Comparison of ENCODE assay signal across 21 cellular contexts in genomic region chrX:69063486-69063885, GRCh38.
"Had no signal": no experiment of that assay in that cellular context is flagged by ENCODE, and none has a peak within 500 bp of the region (broad histone marks: within the 10 kb centered on the region; RNA-seq: fewer than 3 reads in every experiment).

No MANE protein-coding gene starts in this region.

- H3K27ac Mint-ChIP-seq: mesothelial cell of epicardium; naive B cell; natural killer cell treated with Interleukin-12 subunit alpha and Interleukin-12 subunit beta and Interleukin-15 and Interleukin-18, amount 100 ng/mL, for 72 hours; stimulated activated effector memory CD8-positive, alpha-beta T cell treated with anti-CD3 and anti-CD28 coated beads, Interleukin-12 subunit alpha, Interleukin-12 subunit beta, amount 100 ng/mL, for 72 hours had no signal

- H3K36me3 Mint-ChIP-seq: mesothelial cell of epicardium; naive B cell; natural killer cell treated with Interleukin-12 subunit alpha and Interleukin-12 subunit beta and Interleukin-15 and Interleukin-18, amount 100 ng/mL, for 72 hours; stimulated activated effector memory CD8-positive, alpha-beta T cell treated with anti-CD3 and anti-CD28 coated beads, Interleukin-12 subunit alpha, Interleukin-12 subunit beta, amount 100 ng/mL, for 72 hours had no signal

- H3K4me1 Mint-ChIP-seq: naive B cell; stimulated activated effector memory CD8-positive, alpha-beta T cell treated with anti-CD3 and anti-CD28 coated beads, Interleukin-12 subunit alpha, Interleukin-12 subunit beta, amount 100 ng/mL, for 72 hours had no signal

- H3K9me3 Mint-ChIP-seq: natural killer cell treated with Interleukin-12 subunit alpha and Interleukin-12 subunit beta and Interleukin-15 and Interleukin-18, amount 100 ng/mL, for 72 hours; neural crest cell; stimulated activated effector memory CD8-positive, alpha-beta T cell treated with anti-CD3 and anti-CD28 coated beads, Interleukin-12 subunit alpha, Interleukin-12 subunit beta, amount 100 ng/mL, for 72 hours had no signal

- H3K4me3 Mint-ChIP-seq: mesothelial cell of epicardium; naive B cell; natural killer cell treated with Interleukin-12 subunit alpha and Interleukin-12 subunit beta and Interleukin-15 and Interleukin-18, amount 100 ng/mL, for 72 hours; neural crest cell; stimulated activated effector memory CD8-positive, alpha-beta T cell treated with anti-CD3 and anti-CD28 coated beads, Interleukin-12 subunit alpha, Interleukin-12 subunit beta, amount 100 ng/mL, for 72 hours had no signal

- ATAC-seq: esophagus mucosa; gastrocnemius medialis; left lobe of liver; mucosa of descending colon; natural killer cell treated with Interleukin-12 subunit alpha and Interleukin-12 subunit beta and Interleukin-15 and Interleukin-18, amount 100 ng/mL, for 72 hours; sciatic nerve; stimulated activated effector memory CD8-positive, alpha-beta T cell treated with anti-CD3 and anti-CD28 coated beads, Interleukin-12 subunit alpha, Interleukin-12 subunit beta, amount 100 ng/mL, for 72 hours had no signal

- DNase-seq: colonic mucosa; effector CD4-positive, alpha-beta T cell; foreskin fibroblast; gastrocnemius medialis; kidney; mesenchymal stem cell; mucosa of descending colon; naive B cell; stimulated activated CD4-positive, alpha-beta T cell treated with anti-CD3 and anti-CD28 coated beads, Interleukin-2, amount 100 ng/mL, for 24 hours; stimulated activated CD4-positive, alpha-beta T cell treated with anti-CD3 and anti-CD28 coated beads, Interleukin-4, amount 100 ng/mL, for 24 hours; stimulated activated naive CD4-positive, alpha-beta T cell treated with Interleukin-2 at 50 U/mL for 16 hours; substantia nigra; testis; tibial artery had no signal
